ENCODE assay signal across 17 cellular contexts in genomic region chr4:62816566-62816965, GRCh38.
"Had no signal": no experiment of that assay in that cellular context is flagged by ENCODE, and none has a peak within 500 bp of the region (broad histone marks: within the 10 kb centered on the region; RNA-seq: fewer than 3 reads in every experiment).

No MANE protein-coding gene starts in this region.

- H3K27me3 Mint-ChIP-seq: activated CD8-positive, alpha-beta T cell treated with anti-CD3 and anti-CD28 coated beads for 36 hours had no signal

- H3K36me3 ChIP-seq: adrenal gland, colonic mucosa, gastroesophageal sphincter, prostate gland, sigmoid colon had no signal

- H3K27me3 ChIP-seq: adrenal gland, colonic mucosa, sigmoid colon had no signal

- H3K4me1 Mint-ChIP-seq: natural killer cell had no signal

- H3K36me3 Mint-ChIP-seq: natural killer cell had no signal

- H3K27ac Mint-ChIP-seq: activated CD8-positive, alpha-beta T cell treated with anti-CD3 and anti-CD28 coated beads for 36 hours; activated naive CD4-positive, alpha-beta T cell treated with anti-CD3 and anti-CD28 coated beads for 36 hours; natural killer cell had no signal

- DNase-seq: activated CD8-positive, alpha-beta memory T cell treated with anti-CD3 and anti-CD28 coated beads, Interleukin-2, amount 50 U/mL, for 48 hours; activated CD8-positive, alpha-beta T cell treated with anti-CD3 and anti-CD28 coated beads for 36 hours; activated naive CD4-positive, alpha-beta T cell treated with anti-CD3 and anti-CD28 coated beads for 36 hours; adrenal gland; colonic mucosa; effector CD4-positive, alpha-beta T cell; kidney glomerular epithelial cell; mammary epithelial cell; natural killer cell; occipital lobe; sigmoid colon; stimulated activated CD4-positive, alpha-beta T cell treated with anti-CD3 and anti-CD28 coated beads, Interleukin-12 subunit alpha, Interleukin-12 subunit beta, amount 100 ng/mL, for 4 hours; stimulated activated naive CD4-positive, alpha-beta T cell; substantia nigra; trophoblast cell had no signal

- H3K4me1 ChIP-seq: adrenal gland, colonic mucosa, gastroesophageal sphincter, prostate gland had no signal

- H3K27ac ChIP-seq: adrenal gland, colonic mucosa, gastroesophageal sphincter, prostate gland, sigmoid colon had no signal

- H3K4me3 ChIP-seq: adrenal gland, colonic mucosa, gastroesophageal sphincter, prostate gland, sigmoid colon had no signal

- H3K9me3 ChIP-seq: adrenal gland, colonic mucosa, gastroesophageal sphincter, prostate gland, sigmoid colon had no signal

- H3K4me3 Mint-ChIP-seq: activated CD8-positive, alpha-beta T cell treated with anti-CD3 and anti-CD28 coated beads for 36 hours; activated naive CD4-positive, alpha-beta T cell treated with anti-CD3 and anti-CD28 coated beads for 36 hours; natural killer cell had no signal

- ATAC-seq: activated CD8-positive, alpha-beta T cell treated with anti-CD3 and anti-CD28 coated beads for 36 hours; gastroesophageal sphincter; natural killer cell had no signal
